ENCODE assay signal across 8 cellular contexts in the genomic region with DNA sequence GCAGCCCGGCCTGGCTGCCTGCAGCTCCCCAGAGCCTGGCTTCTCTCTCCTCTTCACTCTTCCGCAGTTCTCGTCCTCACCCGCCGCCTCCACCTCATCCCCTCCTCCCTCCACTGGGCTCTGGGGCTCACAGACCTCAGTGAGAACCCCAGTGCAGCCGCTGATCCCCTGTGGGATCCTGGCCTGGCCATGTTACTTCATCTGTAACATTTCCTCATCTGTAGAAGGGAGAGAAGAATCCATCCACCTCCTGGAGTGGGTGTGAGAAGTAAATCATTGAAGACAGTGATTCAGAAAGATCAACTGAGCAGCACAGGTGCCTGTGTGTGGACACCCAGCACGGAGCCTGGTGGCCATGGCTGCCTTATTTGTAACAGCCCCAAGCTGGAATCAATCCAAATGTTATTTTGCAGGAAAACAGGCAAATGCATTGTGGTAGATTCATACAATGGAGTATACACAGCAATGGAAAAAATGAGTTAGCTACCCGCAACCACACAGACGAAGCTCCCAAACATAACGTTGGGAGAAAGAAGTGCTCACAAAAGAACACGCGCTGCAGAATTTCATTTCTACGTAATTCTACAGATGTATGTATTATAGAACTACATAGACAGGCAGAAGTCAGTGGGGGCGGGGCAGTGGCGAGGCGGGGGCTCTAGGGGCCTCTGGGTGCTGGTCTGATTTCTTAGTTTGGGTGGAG. TPM values are rescaled to one million over a fixed set of nuclear protein-coding genes. Genes with fewer than 3 reads are reported as not detected.
DNase-seq lines count a peak whose midpoint lies in the region; ATAC-seq and TF ChIP-seq lines count a peak whose summit lies in the region.

No MANE protein-coding gene starts in this region.

- TF ChIP-seq CTCF in liver (IDR thresholded peaks at IDR 0.05; ENCODE audit: low read depth, low read length, missing input control) (no peak), right lobe of liver (IDR thresholded peaks at IDR 0.05) (no peak), type B pancreatic cell (conservative IDR thresholded peaks at IDR 0.05) (no peak)

- peaks cover 0 to 8% (median 4%) of the 10 kb centered on the region in 4 donors for H3K4me1 ChIP-seq in liver (ENCODE audit: control insufficient read depth in 4 of 4, insufficient read depth in 4 of 4, low read length in 3 of 4)
- peaks cover 0 to 2% (median 0%) of the 10 kb centered on the region in 4 donors for H3K4me1 ChIP-seq in right lobe of liver

- DNase-seq in right lobe of liver (no peak), iris pigment epithelial cell (ENCODE audit: low read depth) (peak; percentile 12), type B pancreatic cell (ENCODE audit: extremely low spot score, unreplicated experiment) (no peak), cerebellar cortex (ENCODE audit: low spot score) (no peak), NCI-H1930 (lab: John Stamatoyannopoulos, UW) (no peak), NCI-H146 treated with DMSO at 0.1 percent for 48 hours (lab: John Stamatoyannopoulos, UW; ENCODE audit: unreplicated experiment) (no peak)
- peak; percentile 56 for DNase-seq in activated CD8-positive, alpha-beta T cell treated with anti-CD3 and anti-CD28 coated beads, Interleukin-2, amount 10 ng/mL, durations not matched to agents 7 days and 5 days

- peaks cover 98% of the 10 kb centered on the region for H3K4me1 Mint-ChIP-seq in activated CD8-positive, alpha-beta T cell treated with anti-CD3 and anti-CD28 coated beads, Interleukin-2, amount 10 ng/mL, durations not matched to agents 7 days and 5 days (ENCODE audit: low read depth)
- peaks cover 45% of the 10 kb centered on the region for H3K4me1 Mint-ChIP-seq in type B pancreatic cell (ENCODE audit: unreplicated experiment)

- no peaks in the 10 kb centered on the region for H3K9me3 Mint-ChIP-seq in activated CD8-positive, alpha-beta T cell treated with anti-CD3 and anti-CD28 coated beads, Interleukin-2, amount 10 ng/mL, durations not matched to agents 7 days and 5 days (ENCODE audit: insufficient read depth)
- no peaks in the 10 kb centered on the region for H3K9me3 Mint-ChIP-seq in type B pancreatic cell

- ATAC-seq in right lobe of liver = no peak
- peak; percentile 10 for ATAC-seq in activated CD8-positive, alpha-beta T cell treated with anti-CD3 and anti-CD28 coated beads, Interleukin-2, amount 10 ng/mL, durations not matched to agents 7 days and 5 days

- H3K4me3 ChIP-seq in liver (ENCODE audit: low read depth in 1 of 3, low read length in 3 of 3) = no peak overlapping the region
- no peak overlapping the region for H3K4me3 ChIP-seq in right lobe of liver

- peak overlapping the region; percentile 89 for H3K27ac Mint-ChIP-seq in activated CD8-positive, alpha-beta T cell treated with anti-CD3 and anti-CD28 coated beads, Interleukin-2, amount 10 ng/mL, durations not matched to agents 7 days and 5 days
- peak overlapping the region; percentile 87 for H3K27ac Mint-ChIP-seq in type B pancreatic cell

- H3K27me3 Mint-ChIP-seq in activated CD8-positive, alpha-beta T cell treated with anti-CD3 and anti-CD28 coated beads, Interleukin-2, amount 10 ng/mL, durations not matched to agents 7 days and 5 days (ENCODE audit: low read depth) = no peaks in the 10 kb centered on the region
- H3K27me3 Mint-ChIP-seq in type B pancreatic cell = no peaks in the 10 kb centered on the region

- peaks cover 68% of the 10 kb centered on the region for H3K36me3 Mint-ChIP-seq in activated CD8-positive, alpha-beta T cell treated with anti-CD3 and anti-CD28 coated beads, Interleukin-2, amount 10 ng/mL, durations not matched to agents 7 days and 5 days (ENCODE audit: low read depth)
- no peaks in the 10 kb centered on the region for H3K36me3 Mint-ChIP-seq in type B pancreatic cell

- WGBS in liver = 84% methylated on average over 16 of the region's 16 CpGs
- 80% methylated on average over 16 of the region's 16 CpGs for WGBS in right lobe of liver (ENCODE audit: insufficient coverage, low coverage, low lambda C conversion rate, missing lambda C conversion rate)

- CTCF ChIA-PET in activated CD8-positive, alpha-beta T cell treated with anti-CD3 and anti-CD28 coated beads, Interleukin-2, amount 10 ng/mL, durations not matched to agents 7 days and 5 days (lab: Charles Lee) = interaction anchor here (1.3 to 5.5 kb wide), 6 partner anchors 9 to 33 kb away, joined by 4 to 54 read pairs (median 15); a partner anchor contains a TSS

- no peaks in the 10 kb centered on the region for H3K36me3 ChIP-seq in liver (ENCODE audit: control insufficient read depth in 4 of 4, insufficient read depth in 3 of 4, low read depth in 1 of 4, low read length in 3 of 4)
- H3K36me3 ChIP-seq in right lobe of liver = no peaks in the 10 kb centered on the region

- H3K9me3 ChIP-seq in liver (ENCODE audit: control insufficient read depth in 4 of 4, low read length in 3 of 4) = no peaks in the 10 kb centered on the region
- H3K9me3 ChIP-seq in right lobe of liver = no peaks in the 10 kb centered on the region

- H3K27ac ChIP-seq in liver (ENCODE audit: low read depth in 1 of 2, low read length in 2 of 2) = peak overlapping the region; percentile 24 to 30
- no peak overlapping the region for H3K27ac ChIP-seq in right lobe of liver

- peak overlapping the region; percentile 65 for H3K4me3 Mint-ChIP-seq in activated CD8-positive, alpha-beta T cell treated with anti-CD3 and anti-CD28 coated beads, Interleukin-2, amount 10 ng/mL, durations not matched to agents 7 days and 5 days
- H3K4me3 Mint-ChIP-seq in type B pancreatic cell = no peak overlapping the region

- no peak overlapping the region for H3K9ac ChIP-seq in liver (ENCODE audit: low read depth in 1 of 2, low read length in 2 of 2)

- no peaks in the 10 kb centered on the region for H3K27me3 ChIP-seq in liver (ENCODE audit: control insufficient read depth in 4 of 4, insufficient read depth in 4 of 4, low read length in 3 of 4)
- no peaks in the 10 kb centered on the region for H3K27me3 ChIP-seq in right lobe of liver

- intact Hi-C loops in right lobe of liver (cut with DNase I) = no loop called here

- no peak for TF ChIP-seq POLR2A in right lobe of liver (IDR thresholded peaks at IDR 0.05)

- POLR2A ChIA-PET in activated CD8-positive, alpha-beta T cell treated with anti-CD3 and anti-CD28 coated beads, Interleukin-2, amount 10 ng/mL, durations not matched to agents 7 days and 5 days (lab: Charles Lee) = interaction anchor here (1.0 to 16.2 kb wide), 4 partner anchors 8 to 30 kb away, joined by 3 to 290 read pairs (median 3); a partner anchor contains a TSS

- TF ChIP-seq RAD21 in liver (IDR thresholded peaks at IDR 0.05) = no peak

TF ChIP-seq in liver, 16 proteins besides CTCF, POLR2A, EP300 and RAD21:
- TF ChIP-seq SP1 (IDR thresholded peaks at IDR 0.05) (no peak), TAF1 (conservative IDR thresholded peaks at IDR 0.05) (no peak), JUND (IDR thresholded peaks at IDR 0.05) (no peak), YY1 (IDR thresholded peaks at IDR 0.05) (no peak), GABPA (IDR thresholded peaks at IDR 0.05 in 1 of 2, conservative IDR thresholded peaks at IDR 0.05 in 1 of 2) (no peak), FOXA2 (IDR thresholded peaks at IDR 0.05) (no peak)
- TF ChIP-seq, protein P1, sequence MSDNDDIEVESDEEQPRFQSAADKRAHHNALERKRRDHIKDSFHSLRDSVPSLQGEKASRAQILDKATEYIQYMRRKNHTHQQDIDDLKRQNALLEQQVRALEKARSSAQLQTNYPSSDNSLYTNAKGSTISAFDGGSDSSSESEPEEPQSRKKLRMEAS (IDR thresholded peaks at IDR 0.05) = no peak
- TF ChIP-seq, protein P2, sequence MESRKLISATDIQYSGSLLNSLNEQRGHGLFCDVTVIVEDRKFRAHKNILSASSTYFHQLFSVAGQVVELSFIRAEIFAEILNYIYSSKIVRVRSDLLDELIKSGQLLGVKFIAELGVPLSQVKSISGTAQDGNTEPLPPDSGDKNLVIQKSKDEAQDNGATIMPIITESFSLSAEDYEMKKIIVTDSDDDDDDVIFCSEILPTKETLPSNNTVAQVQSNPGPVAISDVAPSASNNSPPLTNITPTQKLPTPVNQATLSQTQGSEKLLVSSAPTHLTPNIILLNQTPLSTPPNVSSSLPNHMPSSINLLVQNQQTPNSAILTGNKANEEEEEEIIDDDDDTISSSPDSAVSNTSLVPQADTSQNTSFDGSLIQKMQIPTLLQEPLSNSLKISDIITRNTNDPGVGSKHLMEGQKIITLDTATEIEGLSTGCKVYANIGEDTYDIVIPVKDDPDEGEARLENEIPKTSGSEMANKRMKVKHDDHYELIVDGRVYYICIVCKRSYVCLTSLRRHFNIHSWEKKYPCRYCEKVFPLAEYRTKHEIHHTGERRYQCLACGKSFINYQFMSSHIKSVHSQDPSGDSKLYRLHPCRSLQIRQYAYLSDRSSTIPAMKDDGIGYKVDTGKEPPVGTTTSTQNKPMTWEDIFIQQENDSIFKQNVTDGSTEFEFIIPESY (IDR thresholded peaks at IDR 0.05) = no peak

RNA-seq across cellular contexts. Expression of a gene that starts 8.7 kb away (rescaled TPM):
- total RNA-seq in liver (10 to 100 TPM; 22.3 to 33.8 TPM), right lobe of liver (10 to 100 TPM; 21.2 to 81.0 (median 29.8) TPM), type B pancreatic cell (ENCODE audit: low replicate concordance) (0.24 and 0.29 TPM in 2 replicates)
- 10 to 100 TPM; 18.0 to 46.2 TPM for polyA plus RNA-seq in liver
- total RNA-seq in activated CD8-positive, alpha-beta T cell treated with anti-CD3 and anti-CD28 coated beads, Interleukin-2, amount 10 ng/mL, durations not matched to agents 7 days and 5 days = 100 to 1,000 TPM; 407 to 413 TPM

RNA-seq across cellular contexts. Expression of a gene that starts 25.5 kb away (rescaled TPM):
- total RNA-seq in liver = under 1 TPM in 1 of 2 donors, not detected in 1; 0.19 TPM
- polyA plus RNA-seq in liver = not detected
- not detected for total RNA-seq in right lobe of liver
- not detected for total RNA-seq in activated CD8-positive, alpha-beta T cell treated with anti-CD3 and anti-CD28 coated beads, Interleukin-2, amount 10 ng/mL, durations not matched to agents 7 days and 5 days
- 0.24 and 0.40 TPM in 2 replicates for total RNA-seq in type B pancreatic cell (ENCODE audit: low replicate concordance)

Comparison
In these comparisons a context has a peak if more than half of its experiments do, and no peak if none do; other contexts are left out.
1. H3K27ac ChIP-seq: peak in liver (2 of 2); none in right lobe of liver (0 of 3).
2. DNase-seq: peak in activated CD8-positive, alpha-beta T cell treated with anti-CD3 and anti-CD28 coated beads, Interleukin-2, amount 10 ng/mL, durations not matched to agents 7 days and 5 days (single experiment) and iris pigment epithelial cell (single experiment); none in right lobe of liver (0 of 3), type B pancreatic cell (single experiment), cerebellar cortex (single experiment), NCI-H1930 (0 of 2) and NCI-H146 treated with DMSO at 0.1 percent for 48 hours (single experiment).
3. RNA of a gene that starts 8.7 kb away (total RNA-seq): 407 to 413 TPM in activated CD8-positive, alpha-beta T cell treated with anti-CD3 and anti-CD28 coated beads, Interleukin-2, amount 10 ng/mL, durations not matched to agents 7 days and 5 days, 22.3 to 33.8 TPM in liver and 21.2 to 81.0 TPM in right lobe of liver; 0.24 to 0.29 TPM in type B pancreatic cell; every median in the first group is over 10 times any median in the second.